ENCODE assay signal across 2 cellular contexts in the genomic region with DNA sequence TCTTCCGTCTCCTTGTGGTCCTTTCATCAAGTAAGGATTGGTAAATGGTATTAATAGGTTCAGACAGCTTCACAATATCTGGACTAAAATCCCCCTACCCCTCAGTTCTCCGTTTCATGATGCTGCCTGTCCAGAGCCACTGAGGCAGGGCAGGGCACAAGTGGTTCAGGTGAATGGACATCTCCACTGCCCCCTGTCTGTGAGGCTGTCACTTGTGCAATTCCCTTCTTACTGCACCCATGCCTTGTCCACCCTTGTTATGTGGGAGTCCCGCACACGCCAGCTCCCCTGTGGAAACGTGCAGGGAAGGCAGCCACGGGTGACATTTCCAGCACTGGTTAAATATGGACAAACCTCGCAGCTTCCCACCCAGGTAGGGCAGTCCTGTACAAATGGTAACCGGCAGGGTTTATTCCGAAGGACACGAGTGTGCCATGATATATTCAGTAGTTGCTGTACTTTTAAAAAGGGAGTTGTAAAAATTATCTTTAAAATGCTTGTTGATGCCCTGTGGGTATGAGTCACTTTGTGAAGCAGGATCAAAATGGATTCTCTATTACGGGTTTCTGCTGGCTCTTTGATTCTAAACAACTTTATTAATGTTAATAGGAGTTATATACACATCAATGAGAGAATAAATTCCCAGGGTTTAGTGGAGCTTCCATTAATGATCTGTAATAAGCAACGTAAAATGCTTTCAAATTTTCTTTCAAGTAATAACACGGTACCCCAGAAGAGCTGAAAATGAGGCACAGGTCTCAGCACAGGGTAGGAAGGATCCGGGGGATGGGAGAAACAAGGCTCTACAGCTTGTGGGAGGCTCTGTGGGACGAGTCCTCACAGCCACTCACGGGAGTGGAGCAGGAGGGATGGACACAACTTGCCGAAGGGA.
TF ChIP-seq lines count a peak whose summit lies in the region.

No MANE protein-coding gene starts in this region.

TF ChIP-seq in GM23338, 12 proteins besides CTCF, POLR2A, EP300 and RAD21 (continues in another document):
- TF ChIP-seq EZH2 (IDR thresholded peaks at IDR 0.05; ENCODE audit: low read depth, unreplicated experiment) (no peak), ZNF114 (CRISPR knock-in tag; IDR thresholded peaks at IDR 0.05) (no peak), STAT1 (IDR thresholded peaks at IDR 0.05; ENCODE audit: unreplicated experiment) (no peak), CREB1 (CRISPR knock-in tag; IDR thresholded peaks at IDR 0.05; ENCODE audit: low read depth) (no peak), EZH2phosphoT487 (IDR thresholded peaks at IDR 0.05; ENCODE audit: unreplicated experiment) (no peak), ZNF331 (CRISPR knock-in tag; IDR thresholded peaks at IDR 0.05; ENCODE audit: low read depth) (no peak), POLR2AphosphoS5 (IDR thresholded peaks at IDR 0.05; ENCODE audit: low read depth) (no peak), JUNB (IDR thresholded peaks at IDR 0.05; ENCODE audit: unreplicated experiment) (no peak), NANOG (IDR thresholded peaks at IDR 0.05; ENCODE audit: borderline replicate concordance) (no peak)
- TF ChIP-seq, protein P1, sequence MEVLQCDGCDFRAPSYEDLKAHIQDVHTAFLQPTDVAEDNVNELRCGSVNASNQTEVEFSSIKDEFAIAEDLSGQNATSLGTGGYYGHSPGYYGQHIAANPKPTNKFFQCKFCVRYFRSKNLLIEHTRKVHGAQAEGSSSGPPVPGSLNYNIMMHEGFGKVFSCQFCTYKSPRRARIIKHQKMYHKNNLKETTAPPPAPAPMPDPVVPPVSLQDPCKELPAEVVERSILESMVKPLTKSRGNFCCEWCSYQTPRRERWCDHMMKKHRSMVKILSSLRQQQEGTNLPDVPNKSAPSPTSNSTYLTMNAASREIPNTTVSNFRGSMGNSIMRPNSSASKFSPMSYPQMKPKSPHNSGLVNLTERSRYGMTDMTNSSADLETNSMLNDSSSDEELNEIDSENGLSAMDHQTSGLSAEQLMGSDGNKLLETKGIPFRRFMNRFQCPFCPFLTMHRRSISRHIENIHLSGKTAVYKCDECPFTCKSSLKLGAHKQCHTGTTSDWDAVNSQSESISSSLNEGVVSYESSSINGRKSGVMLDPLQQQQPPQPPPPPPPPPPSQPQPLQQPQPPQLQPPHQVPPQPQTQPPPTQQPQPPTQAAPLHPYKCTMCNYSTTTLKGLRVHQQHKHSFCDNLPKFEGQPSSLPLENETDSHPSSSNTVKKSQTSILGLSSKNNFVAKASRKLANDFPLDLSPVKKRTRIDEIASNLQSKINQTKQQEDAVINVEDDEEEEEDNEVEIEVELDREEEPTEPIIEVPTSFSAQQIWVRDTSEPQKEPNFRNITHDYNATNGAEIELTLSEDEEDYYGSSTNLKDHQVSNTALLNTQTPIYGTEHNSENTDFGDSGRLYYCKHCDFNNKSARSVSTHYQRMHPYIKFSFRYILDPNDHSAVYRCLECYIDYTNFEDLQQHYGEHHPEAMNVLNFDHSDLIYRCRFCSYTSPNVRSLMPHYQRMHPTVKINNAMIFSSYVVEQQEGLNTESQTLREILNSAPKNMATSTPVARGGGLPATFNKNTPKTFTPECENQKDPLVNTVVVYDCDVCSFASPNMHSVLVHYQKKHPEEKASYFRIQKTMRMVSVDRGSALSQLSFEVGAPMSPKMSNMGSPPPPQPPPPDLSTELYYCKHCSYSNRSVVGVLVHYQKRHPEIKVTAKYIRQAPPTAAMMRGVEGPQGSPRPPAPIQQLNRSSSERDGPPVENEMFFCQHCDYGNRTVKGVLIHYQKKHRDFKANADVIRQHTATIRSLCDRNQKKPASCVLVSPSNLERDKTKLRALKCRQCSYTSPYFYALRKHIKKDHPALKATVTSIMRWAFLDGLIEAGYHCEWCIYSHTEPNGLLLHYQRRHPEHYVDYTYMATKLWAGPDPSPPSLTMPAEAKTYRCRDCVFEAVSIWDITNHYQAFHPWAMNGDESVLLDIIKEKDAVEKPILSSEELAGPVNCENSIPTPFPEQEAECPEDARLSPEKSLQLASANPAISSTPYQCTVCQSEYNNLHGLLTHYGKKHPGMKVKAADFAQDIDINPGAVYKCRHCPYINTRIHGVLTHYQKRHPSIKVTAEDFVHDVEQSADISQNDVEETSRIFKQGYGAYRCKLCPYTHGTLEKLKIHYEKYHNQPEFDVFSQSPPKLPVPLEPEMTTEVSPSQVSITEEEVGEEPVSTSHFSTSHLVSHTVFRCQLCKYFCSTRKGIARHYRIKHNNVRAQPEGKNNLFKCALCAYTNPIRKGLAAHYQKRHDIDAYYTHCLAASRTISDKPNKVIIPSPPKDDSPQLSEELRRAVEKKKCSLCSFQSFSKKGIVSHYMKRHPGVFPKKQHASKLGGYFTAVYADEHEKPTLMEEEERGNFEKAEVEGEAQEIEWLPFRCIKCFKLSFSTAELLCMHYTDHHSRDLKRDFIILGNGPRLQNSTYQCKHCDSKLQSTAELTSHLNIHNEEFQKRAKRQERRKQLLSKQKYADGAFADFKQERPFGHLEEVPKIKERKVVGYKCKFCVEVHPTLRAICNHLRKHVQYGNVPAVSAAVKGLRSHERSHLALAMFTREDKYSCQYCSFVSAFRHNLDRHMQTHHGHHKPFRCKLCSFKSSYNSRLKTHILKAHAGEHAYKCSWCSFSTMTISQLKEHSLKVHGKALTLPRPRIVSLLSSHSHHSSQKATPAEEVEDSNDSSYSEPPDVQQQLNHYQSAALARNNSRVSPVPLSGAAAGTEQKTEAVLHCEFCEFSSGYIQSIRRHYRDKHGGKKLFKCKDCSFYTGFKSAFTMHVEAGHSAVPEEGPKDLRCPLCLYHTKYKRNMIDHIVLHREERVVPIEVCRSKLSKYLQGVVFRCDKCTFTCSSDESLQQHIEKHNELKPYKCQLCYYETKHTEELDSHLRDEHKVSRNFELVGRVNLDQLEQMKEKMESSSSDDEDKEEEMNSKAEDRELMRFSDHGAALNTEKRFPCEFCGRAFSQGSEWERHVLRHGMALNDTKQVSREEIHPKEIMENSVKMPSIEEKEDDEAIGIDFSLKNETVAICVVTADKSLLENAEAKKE (CRISPR knock-in tag; IDR thresholded peaks at IDR 0.05), result no peak
- TF ChIP-seq, protein P2, sequence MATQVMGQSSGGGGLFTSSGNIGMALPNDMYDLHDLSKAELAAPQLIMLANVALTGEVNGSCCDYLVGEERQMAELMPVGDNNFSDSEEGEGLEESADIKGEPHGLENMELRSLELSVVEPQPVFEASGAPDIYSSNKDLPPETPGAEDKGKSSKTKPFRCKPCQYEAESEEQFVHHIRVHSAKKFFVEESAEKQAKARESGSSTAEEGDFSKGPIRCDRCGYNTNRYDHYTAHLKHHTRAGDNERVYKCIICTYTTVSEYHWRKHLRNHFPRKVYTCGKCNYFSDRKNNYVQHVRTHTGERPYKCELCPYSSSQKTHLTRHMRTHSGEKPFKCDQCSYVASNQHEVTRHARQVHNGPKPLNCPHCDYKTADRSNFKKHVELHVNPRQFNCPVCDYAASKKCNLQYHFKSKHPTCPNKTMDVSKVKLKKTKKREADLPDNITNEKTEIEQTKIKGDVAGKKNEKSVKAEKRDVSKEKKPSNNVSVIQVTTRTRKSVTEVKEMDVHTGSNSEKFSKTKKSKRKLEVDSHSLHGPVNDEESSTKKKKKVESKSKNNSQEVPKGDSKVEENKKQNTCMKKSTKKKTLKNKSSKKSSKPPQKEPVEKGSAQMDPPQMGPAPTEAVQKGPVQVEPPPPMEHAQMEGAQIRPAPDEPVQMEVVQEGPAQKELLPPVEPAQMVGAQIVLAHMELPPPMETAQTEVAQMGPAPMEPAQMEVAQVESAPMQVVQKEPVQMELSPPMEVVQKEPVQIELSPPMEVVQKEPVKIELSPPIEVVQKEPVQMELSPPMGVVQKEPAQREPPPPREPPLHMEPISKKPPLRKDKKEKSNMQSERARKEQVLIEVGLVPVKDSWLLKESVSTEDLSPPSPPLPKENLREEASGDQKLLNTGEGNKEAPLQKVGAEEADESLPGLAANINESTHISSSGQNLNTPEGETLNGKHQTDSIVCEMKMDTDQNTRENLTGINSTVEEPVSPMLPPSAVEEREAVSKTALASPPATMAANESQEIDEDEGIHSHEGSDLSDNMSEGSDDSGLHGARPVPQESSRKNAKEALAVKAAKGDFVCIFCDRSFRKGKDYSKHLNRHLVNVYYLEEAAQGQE (IDR thresholded peaks at IDR 0.05; ENCODE audit: unreplicated experiment), result no peak

TF ChIP-seq in K562, 482 proteins besides CTCF, POLR2A, EP300 and RAD21:
- TF ChIP-seq SMAD4 (CRISPR knock-in tag; conservative IDR thresholded peaks at IDR 0.05), result peak; percentile 37; the same call in 1 of the 2 replicates
- TF ChIP-seq, protein P3, sequence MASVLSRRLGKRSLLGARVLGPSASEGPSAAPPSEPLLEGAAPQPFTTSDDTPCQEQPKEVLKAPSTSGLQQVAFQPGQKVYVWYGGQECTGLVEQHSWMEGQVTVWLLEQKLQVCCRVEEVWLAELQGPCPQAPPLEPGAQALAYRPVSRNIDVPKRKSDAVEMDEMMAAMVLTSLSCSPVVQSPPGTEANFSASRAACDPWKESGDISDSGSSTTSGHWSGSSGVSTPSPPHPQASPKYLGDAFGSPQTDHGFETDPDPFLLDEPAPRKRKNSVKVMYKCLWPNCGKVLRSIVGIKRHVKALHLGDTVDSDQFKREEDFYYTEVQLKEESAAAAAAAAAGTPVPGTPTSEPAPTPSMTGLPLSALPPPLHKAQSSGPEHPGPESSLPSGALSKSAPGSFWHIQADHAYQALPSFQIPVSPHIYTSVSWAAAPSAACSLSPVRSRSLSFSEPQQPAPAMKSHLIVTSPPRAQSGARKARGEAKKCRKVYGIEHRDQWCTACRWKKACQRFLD (CRISPR knock-in tag; IDR thresholded peaks at IDR 0.05), result no peak
